Comparison of ENCODE assay signal across 34 cellular contexts in genomic region chr2:62531594-62531993, GRCh38. TPM values are rescaled to one million over a fixed set of nuclear protein-coding genes. Genes with fewer than 3 reads are reported as not detected.
"Had no signal": no experiment of that assay in that cellular context is flagged by ENCODE, and none has a peak within 500 bp of the region (broad histone marks: within the 10 kb centered on the region; RNA-seq: fewer than 3 reads in every experiment).

No MANE protein-coding gene starts in this region.

- H3K4me3 ChIP-seq: adrenal gland, body of pancreas, breast epithelium had no signal

- DNase-seq: activated B cell treated with CpG ODN at 0.5 μM for 24 hours; activated CD4-positive, alpha-beta memory T cell treated with anti-CD3 and anti-CD28 coated beads for 36 hours; activated CD4-positive, alpha-beta T cell treated with anti-CD3 and anti-CD28 coated beads for 4 hours; activated CD4-positive, alpha-beta T cell treated with anti-CD3 and anti-CD28 coated beads, Interleukin-2, amount 10 ng/mL, durations not matched to agents 24 days and 14 days; activated CD4-positive, alpha-beta T cell treated with anti-CD3 and anti-CD28 coated beads, Interleukin-2, amount 50 U/mL, for 1 hour; activated CD4-positive, alpha-beta T cell treated with anti-CD3 and anti-CD28 coated beads, Interleukin-2, amount 50 U/mL, for 4 hours; activated CD4-positive, CD25-positive, alpha-beta regulatory T cell treated with anti-CD3 and anti-CD28 coated beads, Interleukin-2, amount 50 U/mL, for 72 hours; activated CD8-positive, alpha-beta memory T cell treated with anti-CD3 and anti-CD28 coated beads, Interleukin-2, amount 50 U/mL, for 4 hours; activated CD8-positive, alpha-beta T cell treated with anti-CD3 and anti-CD28 coated beads for 36 hours; activated effector memory CD4-positive, alpha-beta T cell treated with anti-CD3 and anti-CD28 coated beads, Interleukin-2, amount 50 U/mL, for 16 hours; activated gamma-delta T cell treated with Interleukin-2 at 50 U/mL for 16 hours; activated naive CD4-positive, alpha-beta T cell; activated naive CD4-positive, alpha-beta T cell treated with anti-CD3 and anti-CD28 coated beads for 36 hours; activated naive CD4-positive, alpha-beta T cell treated with anti-CD3 and anti-CD28 coated beads, Interleukin-2, amount 50 U/mL, for 16 hours; activated naive CD8-positive, alpha-beta T cell treated with anti-CD3 and anti-CD28 coated beads for 36 hours; activated T-cell treated with anti-CD3 and anti-CD28 coated beads for 4 hours; activated T-cell treated with anti-CD3 and anti-CD28 coated beads, Interleukin-2, amount 50 U/mL, for 1 hour; activated T-cell treated with anti-CD3 and anti-CD28 coated beads, Interleukin-2, amount 50 U/mL, for 4 hours; activated T-cell treated with anti-CD3 and anti-CD28 coated beads, Interleukin-2, amount 50 U/mL, for 72 hours; adrenal gland; amniotic stem cell; aorta; body of pancreas; brain microvascular endothelial cell; central memory CD4-positive, alpha-beta T cell; T-helper 1 cell; T-helper 2 cell; T-helper 9 cell had no signal

- H3K27me3 ChIP-seq: adrenal gland, body of pancreas, brain microvascular endothelial cell, breast epithelium had no signal

- H3K27ac ChIP-seq: adrenal gland, body of pancreas, brain microvascular endothelial cell, breast epithelium, VCaP had no signal

- H3K9me3 ChIP-seq: adrenal gland, body of pancreas had no signal

- H3K4me1 ChIP-seq: adrenal gland, breast epithelium had no signal

- ATAC-seq: activated CD8-positive, alpha-beta T cell treated with anti-CD3 and anti-CD28 coated beads for 36 hours; activated naive CD4-positive, alpha-beta T cell treated with anti-CD3 and anti-CD28 coated beads, Interleukin-2, amount 50 U/mL, for 72 hours; activated T-cell treated with anti-CD3 and anti-CD28 coated beads, Interleukin-2, amount 50 U/mL, for 4 hours; activated T-cell treated with anti-CD3 and anti-CD28 coated beads, Interleukin-2, amount 50 U/mL, for 72 hours; activated T-helper 17 cell treated with anti-CD3 and anti-CD28 coated beads, Interleukin-2, amount 50 U/mL, for 72 hours; body of pancreas had no signal

- H3K36me3 ChIP-seq: adrenal gland, brain microvascular endothelial cell, breast epithelium had no signal

- FAIRE-seq: astrocyte, TTC549 had no signal

RNA-seq across cellular contexts. Expression of gene TMEM17, which starts 25.6 kb away (rescaled TPM):
- total RNA-seq: activated B cell treated with CpG ODN at 0.5 μM for 24 hours; activated naive CD4-positive, alpha-beta T cell treated with anti-CD3 and anti-CD28 coated beads, Interleukin-2, amount 50 U/mL, for 72 hours had no signal
